Comparison of ENCODE assay signal across 24 cellular contexts in genomic region chr22:43976861-43977795, GRCh38. TPM values are rescaled to one million over a fixed set of nuclear protein-coding genes. Genes with fewer than 3 reads are reported as not detected.
A peak's percentile ranks its signal among the peaks of the same experiment; 100 is the strongest.
DNase-seq lines count a peak whose midpoint lies in the region; ATAC-seq and TF ChIP-seq lines count a peak whose summit lies in the region.
"Had no signal": no experiment of that assay in that cellular context is flagged by ENCODE, and none has a peak within 500 bp of the region (broad histone marks: within the 10 kb centered on the region; RNA-seq: fewer than 3 reads in every experiment).

No MANE protein-coding gene starts in this region.

- ATAC-seq in HG02623 (IDR thresholded peaks at IDR 0.05; ENCODE audit: unreplicated experiment) (no peak), T-cell (replicated peaks in 1 of 4) (no peak)

- no peaks in the 10 kb centered on the region for H3K9me3 Mint-ChIP-seq in nephron progenitor cell
- H3K9me3 Mint-ChIP-seq in T-cell, result no peaks in the 10 kb centered on the region
- H3K9me3 Mint-ChIP-seq: CD8-positive, alpha-beta memory T cell; IgD-negative memory B cell had no signal

- POLR2A ChIA-PET in T-cell (lab: Charles Lee), result no interaction called here

- H3K36me3 Mint-ChIP-seq in nephron progenitor cell (ENCODE audit: low read depth) (peaks cover 54% of the 10 kb centered on the region), T-cell (peaks cover 68% of the 10 kb centered on the region)

- peaks cover 57% of the 10 kb centered on the region for H3K36me3 ChIP-seq in WERI-Rb-1

- H3K4me3 ChIP-seq in WERI-Rb-1 (ENCODE audit: low read depth, low read length) (no peak overlapping the region), coronary artery (no peak overlapping the region)

- H3K27me3 Mint-ChIP-seq in nephron progenitor cell (ENCODE audit: low read depth, poor library complexity), result no peaks in the 10 kb centered on the region
- no peaks in the 10 kb centered on the region for H3K27me3 Mint-ChIP-seq in T-cell
- H3K27me3 Mint-ChIP-seq: B cell; CD8-positive, alpha-beta memory T cell; IgD-negative memory B cell had no signal

- H3K4me3 Mint-ChIP-seq in nephron progenitor cell (no peak overlapping the region), T-cell (no peak overlapping the region)
- H3K4me3 Mint-ChIP-seq: B cell; CD14-positive monocyte; CD8-positive, alpha-beta memory T cell; IgD-negative memory B cell had no signal

- H3K27me3 ChIP-seq in WERI-Rb-1 (ENCODE audit: insufficient read depth, low read depth, severe bottlenecking), result no peaks in the 10 kb centered on the region

- peak; percentile 32; the same call in 1 of the 2 replicates for TF ChIP-seq CTCF in WERI-Rb-1 (IDR thresholded peaks at IDR 0.05; ENCODE audit: low read depth, low read length)
- no peak for TF ChIP-seq CTCF in coronary artery (IDR thresholded peaks at IDR 0.05)
- TF ChIP-seq CTCF in nephron progenitor cell (IDR thresholded peaks at IDR 0.05), result no peak

- H3K27ac ChIP-seq in WERI-Rb-1 (no peak overlapping the region), coronary artery (no peak overlapping the region)
- H3K27ac ChIP-seq: HL-60, KMS-11 had no signal

- CTCF ChIA-PET in T-cell (lab: Charles Lee), result no interaction called here

- H3K27ac Mint-ChIP-seq in nephron progenitor cell (peak overlapping the region; percentile 39), T-cell (no peak overlapping the region)
- H3K27ac Mint-ChIP-seq: B cell; CD8-positive, alpha-beta memory T cell; IgD-negative memory B cell had no signal

- H3K9me3 ChIP-seq in WERI-Rb-1 (ENCODE audit: severe bottlenecking), result no peaks in the 10 kb centered on the region
- H3K9me3 ChIP-seq: SK-N-SH had no signal

- DNase-seq in WERI-Rb-1 (no peak), coronary artery (ENCODE audit: low spot score) (peak; percentile 38), nephron progenitor cell (no peak), T-cell (no peak), COLO668 (lab: John Stamatoyannopoulos, UW; ENCODE audit: unreplicated experiment) (no peak)
- no peak for DNase-seq in effector CD8-positive, alpha-beta T cell (lab: John Stamatoyannopoulos, UW)
- DNase-seq: Calu3; CD8-positive, alpha-beta memory T cell; DND-41; GOT3; HCEC 1CT; NCI-H1048; NCI-H1417; NCI-H1694; NCI-H2029 treated with DMSO at 0.1 percent for 48 hours; NCI-H446 treated with DMSO at 0.1 percent for 48 hours; NCI-H526 treated with DMSO at 0.1 percent for 48 hours; SK-N-SH had no signal

- H3K4me1 Mint-ChIP-seq in nephron progenitor cell, result no peaks in the 10 kb centered on the region
- H3K4me1 Mint-ChIP-seq in T-cell, result no peaks in the 10 kb centered on the region
- H3K4me1 Mint-ChIP-seq: B cell; CD14-positive monocyte; CD8-positive, alpha-beta memory T cell had no signal

RNA-seq across cellular contexts. Expression of gene SAMM50, which starts 21.9 kb away (rescaled TPM):
- 10 to 100 TPM; 27.1 to 40.4 (median 33.2) TPM for total RNA-seq in T-cell

RNA-seq across cellular contexts. Expression of gene PARVB, which starts 47.0 kb away (rescaled TPM):
- total RNA-seq in T-cell, result 10 to 100 TPM in 2 of 5 donors, 1 to 10 TPM in 3; 5.9 to 13.8 (median 8.2) TPM

RNA-seq across cellular contexts. Expression of gene PNPLA3, which starts 53.5 kb away (rescaled TPM):
- under 1 TPM in 3 of 5 donors, not detected in 2; 0.13 to 0.26 (median 0.16) TPM for total RNA-seq in T-cell
- total RNA-seq: B cell had no signal
